17 cellular contexts compared by ENCODE assay signal in the genomic region with DNA sequence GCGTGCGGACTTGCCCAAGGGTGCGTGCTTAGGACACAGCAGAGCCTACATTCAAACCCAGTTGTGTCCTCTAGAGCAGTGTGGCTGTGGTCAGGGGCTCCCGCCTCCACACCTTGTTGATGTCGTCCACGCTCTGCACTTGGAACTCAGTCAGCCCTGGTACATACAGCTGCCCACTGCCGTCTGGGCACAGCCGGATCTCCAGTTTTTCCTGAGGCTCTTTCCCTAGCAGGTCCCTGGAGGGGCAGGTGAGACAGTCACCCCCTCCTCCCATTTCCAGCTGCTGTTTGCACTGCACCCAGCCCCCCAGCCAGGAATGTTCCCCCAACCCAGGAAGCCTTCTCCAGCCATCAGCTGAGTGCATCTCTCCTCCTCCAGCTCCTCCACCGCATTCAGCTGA.
"Had no signal": no experiment of that assay in that cellular context is flagged by ENCODE, and none has a peak within 500 bp of the region (broad histone marks: within the 10 kb centered on the region; RNA-seq: fewer than 3 reads in every experiment).

No MANE protein-coding gene starts in this region.

- H3K27me3 ChIP-seq: brain microvascular endothelial cell, transverse colon, uterus had no signal

- H3K4me3 ChIP-seq: mucosa of descending colon, transverse colon, uterus had no signal

- H3K4me1 ChIP-seq: transverse colon, uterus had no signal

- DNase-seq: activated CD4-positive, alpha-beta T cell treated with anti-CD3 and anti-CD28 coated beads, Interleukin-2, amount 50 U/mL, for 1 hour; activated CD8-positive, alpha-beta memory T cell treated with anti-CD3 and anti-CD28 coated beads, Interleukin-2, amount 50 U/mL, for 4 hours; activated naive CD4-positive, alpha-beta T cell treated with anti-CD3 and anti-CD28 coated beads for 36 hours; activated T-cell treated with anti-CD3 and anti-CD28 coated beads, Interleukin-2, amount 50 U/mL, for 4 hours; brain microvascular endothelial cell; cortex of kidney; effector CD4-positive, alpha-beta T cell; immature natural killer cell; mesenchymal stem cell; naive B cell; occipital lobe; stimulated activated naive CD4-positive, alpha-beta T cell; transverse colon; uterus had no signal

- H3K36me3 ChIP-seq: transverse colon, uterus had no signal

- ATAC-seq: activated CD4-positive, CD25-positive, alpha-beta regulatory T cell treated with anti-CD3 and anti-CD28 coated beads, Interleukin-2, amount 50 U/mL, for 24 hours; activated T-cell treated with anti-CD3 and anti-CD28 coated beads, Interleukin-2, amount 50 U/mL, for 4 hours; mucosa of descending colon had no signal

- H3K27ac ChIP-seq: brain microvascular endothelial cell, transverse colon, uterus had no signal

- FAIRE-seq: endothelial cell of umbilical vein had no signal

- H3K9me3 ChIP-seq: mucosa of descending colon, transverse colon, uterus had no signal
